10 cellular contexts compared by ENCODE assay signal in the genomic region with DNA sequence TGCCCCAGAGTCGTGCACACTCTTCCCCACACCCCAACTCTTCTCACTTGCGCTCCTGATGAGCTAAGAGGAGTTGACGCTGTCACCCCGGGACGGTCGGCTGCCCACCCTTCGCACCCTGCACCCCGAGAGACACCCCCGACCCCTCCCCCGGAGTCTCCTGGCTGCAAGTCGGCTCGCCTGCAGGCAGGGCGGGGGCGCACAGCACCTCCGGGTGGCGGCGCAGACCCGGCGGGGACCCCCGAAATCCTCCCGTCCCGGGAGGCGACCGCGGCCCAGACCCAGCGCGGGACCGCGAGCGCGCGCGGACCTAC. TPM values are rescaled to one million over a fixed set of nuclear protein-coding genes. Genes with fewer than 3 reads are reported as not detected.
DNase-seq lines count a peak whose midpoint lies in the region; ATAC-seq and TF ChIP-seq lines count a peak whose summit lies in the region.
"Had no signal": no experiment of that assay in that cellular context is flagged by ENCODE, and none has a peak within 500 bp of the region (broad histone marks: within the 10 kb centered on the region; RNA-seq: fewer than 3 reads in every experiment).

No MANE protein-coding gene starts in this region.

- 0% methylated on average over 5 of the region's 33 CpGs for WGBS in right lobe of liver (ENCODE audit: insufficient coverage, low coverage, low lambda C conversion rate, missing lambda C conversion rate)

- ATAC-seq in right lobe of liver (no peak), thoracic aorta (ENCODE audit: insufficient number of reproducible peaks, low FRiP score, low read depth) (no peak)

- TF ChIP-seq POLR2A in right lobe of liver (IDR thresholded peaks at IDR 0.05) = no peak

- H3K4me3 ChIP-seq in astrocyte of the spinal cord (ENCODE audit: low read depth, low read length) (peak overlapping the region; percentile 36), right lobe of liver (peak overlapping the region; percentile 37 to 64 (median 44)), thoracic aorta (peak overlapping the region; percentile 81)

- peak; percentile 57 for DNase-seq in activated CD8-positive, alpha-beta memory T cell treated with anti-CD3 and anti-CD28 coated beads for 24 hours
- no peak for DNase-seq in activated CD8-positive, alpha-beta memory T cell treated with anti-CD3 and anti-CD28 coated beads, Interleukin-2, amount 50 U/mL, for 4 hours
- DNase-seq in astrocyte of the spinal cord (ENCODE audit: low read depth, low spot score) (no peak), right lobe of liver (peak in 2 of 3 donors; percentile 45 to 56), thoracic aorta (ENCODE audit: low spot score) (no peak), occipital lobe (lab: John Stamatoyannopoulos, UW) (no peak), ecto neural progenitor cell (ENCODE audit: low spot score) (no peak), OCI-M2 (lab: John Stamatoyannopoulos, UW; ENCODE audit: unreplicated experiment) (no peak)
- DNase-seq: NCI-H1694 had no signal

- intact Hi-C loops in right lobe of liver (cut with DNase I) = no loop called here

- no peaks in the 10 kb centered on the region for H3K27me3 ChIP-seq in right lobe of liver
- no peaks in the 10 kb centered on the region for H3K27me3 ChIP-seq in thoracic aorta (replicated peaks; ENCODE audit: insufficient read depth)

- H3K4me1 ChIP-seq in right lobe of liver (peaks cover 0 to 1% (median 0%) of the 10 kb centered on the region in 4 donors), thoracic aorta (ENCODE audit: control insufficient read depth in 1 of 2, low read depth in 2 of 2) (peaks cover 0 to 9% of the 10 kb centered on the region in 2 donors)

- no peaks in the 10 kb centered on the region for H3K9me3 ChIP-seq in right lobe of liver
- no peaks in the 10 kb centered on the region for H3K9me3 ChIP-seq in thoracic aorta

- no peak for TF ChIP-seq CTCF in astrocyte of the spinal cord (IDR thresholded peaks at IDR 0.05; ENCODE audit: low read depth, low read length)
- TF ChIP-seq CTCF in right lobe of liver (IDR thresholded peaks at IDR 0.05) = no peak
- no peak for TF ChIP-seq CTCF in thoracic aorta (IDR thresholded peaks at IDR 0.05)

- in situ Hi-C loops in astrocyte of the spinal cord (cut with HindIII; ENCODE audit: low sequenced_read_pairs) = no loop called here

- H3K27ac ChIP-seq in right lobe of liver = peak overlapping the region; percentile 37 to 76 (median 63)
- H3K27ac ChIP-seq in thoracic aorta = peak overlapping the region; percentile 14 to 43

- H3K36me3 ChIP-seq in right lobe of liver (no peaks in the 10 kb centered on the region), thoracic aorta (no peaks in the 10 kb centered on the region)

RNA-seq across cellular contexts. Expression of gene RAB3IL1, which starts 0.4 kb away (rescaled TPM):
- total RNA-seq in right lobe of liver (1 to 10 TPM; 3.2 to 9.1 (median 4.2) TPM), thoracic aorta (10 to 100 TPM; 20.8 to 45.4 TPM), occipital lobe (2.3 TPM)
- total RNA-seq: activated T-helper 17 cell treated with anti-CD3 and anti-CD28 coated beads, Interleukin-2, amount 50 U/mL, for 72 hours had no signal

RNA-seq across cellular contexts. Expression of gene FADS3, which starts 25.7 kb away (rescaled TPM):
- total RNA-seq in right lobe of liver (10 to 100 TPM; 13.0 to 69.8 (median 22.7) TPM), thoracic aorta (100 to 1,000 TPM; 368 to 393 TPM), occipital lobe (34.0 TPM)

RNA-seq across cellular contexts. Expression of gene BEST1, which starts 33.2 kb away (rescaled TPM):
- total RNA-seq in right lobe of liver (1 to 10 TPM in 3 of 6 experiments, under 1 TPM in 3; 0.55 to 2.3 (median 0.91) TPM), thoracic aorta (1 to 10 TPM; 4.7 to 8.0 TPM), occipital lobe (1.2 TPM)

RNA-seq across cellular contexts. Expression of gene FTH1, which starts 50.4 kb away (rescaled TPM):
- total RNA-seq in right lobe of liver (1,000 to 10,000 TPM; 1,131 to 2,981 (median 2,140) TPM), thoracic aorta (1,000 to 10,000 TPM; 1,820 to 2,025 TPM), occipital lobe (252 TPM)

Comparison
In these comparisons a context has a peak if more than half of its experiments do, and no peak if none do; other contexts are left out.
1. DNase-seq: peak in activated CD8-positive, alpha-beta memory T cell treated with anti-CD3 and anti-CD28 coated beads for 24 hours (single experiment) and right lobe of liver (2 of 3); none in activated CD8-positive, alpha-beta memory T cell treated with anti-CD3 and anti-CD28 coated beads, Interleukin-2, amount 50 U/mL, for 4 hours (single experiment), astrocyte of the spinal cord (single experiment), thoracic aorta (single experiment), occipital lobe (single experiment), ecto neural progenitor cell (single experiment) and OCI-M2 (single experiment).
2. RNA of gene FADS3, which starts 25.7 kb away (total RNA-seq): 368 to 393 TPM in thoracic aorta; 34.0 TPM in occipital lobe (single experiment) and 13.0 to 69.8 TPM in right lobe of liver; every median in the first group is over 4 times any median in the second.
3. Peak in every context shown above with its lines, with median percentiles within 50 percentile points of each other: H3K4me3 ChIP-seq.